Comparison of ENCODE assay signal across 8 cellular contexts in the genomic region with DNA sequence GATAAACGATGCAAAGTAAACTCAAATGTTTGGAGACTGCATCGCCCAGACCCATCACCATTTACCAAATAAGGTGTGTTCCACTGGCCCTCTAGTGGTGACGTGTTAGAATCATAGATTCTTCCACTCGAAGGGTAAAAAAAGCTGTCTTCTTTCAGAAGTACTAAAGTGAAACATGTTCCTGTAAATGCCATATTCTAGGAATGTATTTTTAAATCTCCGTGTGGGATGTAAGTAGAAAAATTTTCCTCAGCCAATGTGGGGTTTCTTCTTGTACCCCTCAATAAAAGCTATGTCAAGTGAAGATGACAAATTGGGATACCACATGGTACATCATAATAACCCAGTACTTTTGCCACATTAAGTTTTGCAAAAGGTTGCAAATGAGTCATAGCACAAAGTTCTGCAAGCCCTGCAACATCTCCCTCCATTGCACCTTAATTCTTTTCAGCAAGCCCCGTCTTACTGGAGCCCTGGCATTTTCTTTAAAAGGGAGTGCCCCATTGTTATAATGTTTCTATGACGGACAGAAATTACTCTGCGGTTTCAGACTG.
DNase-seq lines count a peak whose midpoint lies in the region; ATAC-seq and TF ChIP-seq lines count a peak whose summit lies in the region.

No MANE protein-coding gene starts in this region.

- in situ Hi-C loops in mammary epithelial cell (cut with MboI; ENCODE audit: low sequenced_read_pairs in 2 of 2), result no loop called here

- H3K27me3 ChIP-seq in mammary epithelial cell (ENCODE audit: insufficient read depth, low read length) (no peaks in the 10 kb centered on the region), liver (ENCODE audit: control insufficient read depth in 4 of 4, insufficient read depth in 4 of 4, low read length in 3 of 4) (no peaks in the 10 kb centered on the region)

- no peak overlapping the region for H3K27ac ChIP-seq in mammary epithelial cell (ENCODE audit: insufficient read depth, low read depth, low read length)
- H3K27ac ChIP-seq in liver (ENCODE audit: low read depth in 1 of 2, low read length in 2 of 2), result no peak overlapping the region

- BruUV-seq in mammary epithelial cell (replicated peaks; lab: Mats Ljungman, UMichigan), result no TSS peak

- no peaks in the 10 kb centered on the region for H3K9me3 ChIP-seq in mammary epithelial cell (replicated peaks; ENCODE audit: insufficient read depth, low read length)
- no peaks in the 10 kb centered on the region for H3K9me3 ChIP-seq in liver (ENCODE audit: control insufficient read depth in 4 of 4, low read length in 3 of 4)

- ATAC-seq in GM18517 (IDR thresholded peaks at IDR 0.05; ENCODE audit: unreplicated experiment) (peak; percentile 84), HG02981 (IDR thresholded peaks at IDR 0.05; ENCODE audit: unreplicated experiment) (peak; percentile 81), HG02840 (IDR thresholded peaks at IDR 0.05; ENCODE audit: low FRiP score, unreplicated experiment) (no peak)

- no peak overlapping the region for H2AFZ ChIP-seq in mammary epithelial cell (ENCODE audit: low read depth, low read length)

- no peaks in the 10 kb centered on the region for H3K79me2 ChIP-seq in mammary epithelial cell (ENCODE audit: insufficient read depth, low read length)

- TF ChIP-seq CTCF in mammary epithelial cell (conservative IDR thresholded peaks at IDR 0.05 in 1 of 2, IDR thresholded peaks at IDR 0.05 in 1 of 2; ENCODE audit: extremely low read depth in 1 of 2, insufficient read depth in 1 of 2, low read depth in 1 of 2, low read length in 2 of 2), result peak; percentile 78 to 81
- TF ChIP-seq CTCF in liver (IDR thresholded peaks at IDR 0.05; ENCODE audit: low read depth, low read length, missing input control), result peak; percentile 70

- H3K4me1 ChIP-seq in mammary epithelial cell (ENCODE audit: insufficient read depth, low read length), result no peaks in the 10 kb centered on the region
- H3K4me1 ChIP-seq in liver (ENCODE audit: control insufficient read depth in 4 of 4, insufficient read depth in 4 of 4, low read length in 3 of 4), result peaks cover 0 to 12% (median 10%) of the 10 kb centered on the region in 4 donors

- intact Hi-C loops in mammary epithelial cell (cut with micrococcal nuclease), result loop anchor here (5.0 kb wide), 4 partner anchors 53 to 1312 kb away; no protein-coding TSS in a partner anchor

- H3K36me3 ChIP-seq in mammary epithelial cell (ENCODE audit: insufficient read depth, low read length), result no peaks in the 10 kb centered on the region
- H3K36me3 ChIP-seq in liver (ENCODE audit: control insufficient read depth in 4 of 4, insufficient read depth in 3 of 4, low read depth in 1 of 4, low read length in 3 of 4), result no peaks in the 10 kb centered on the region

- no peak overlapping the region for H3K4me2 ChIP-seq in mammary epithelial cell (ENCODE audit: insufficient read depth, low read depth, low read length)

- dilution Hi-C loops in mammary epithelial cell (cut with HindIII; ENCODE audit: low sequenced_read_pairs), result no loop called here

- H4K20me1 ChIP-seq in mammary epithelial cell (ENCODE audit: insufficient read depth, low read length), result no peaks in the 10 kb centered on the region

- H3K9ac ChIP-seq in mammary epithelial cell (ENCODE audit: insufficient read depth, low read length) (no peak overlapping the region), liver (ENCODE audit: low read depth in 1 of 2, low read length in 2 of 2) (no peak overlapping the region)

- TF ChIP-seq RAD21 in liver (IDR thresholded peaks at IDR 0.05), result peak; percentile 92 to 94

- WGBS in mammary epithelial cell (ENCODE audit: low coverage, missing lambda C conversion rate), result 31% methylated on average over 8 of the region's 8 CpGs
- WGBS in liver, result 30% methylated on average over 8 of the region's 8 CpGs

- DNase-seq in COR-L47 (lab: John Stamatoyannopoulos, UW) (peak; percentile 54), NCI-H510A (lab: John Stamatoyannopoulos, UW) (peak; percentile 29), mammary epithelial cell (peak; percentile 25), ureter (ENCODE audit: low spot score) (no peak)

- H3K4me3 ChIP-seq in mammary epithelial cell (replicated peaks in 1 of 3; ENCODE audit: insufficient read depth in 1 of 3, low read depth in 2 of 3, low read length in 3 of 3) (no peak overlapping the region), liver (ENCODE audit: low read depth in 1 of 3, low read length in 3 of 3) (no peak overlapping the region)

- CTCF ChIA-PET in mammary epithelial cell (lab: Charles Lee; ENCODE audit: low non-redundant PET), result interaction anchor here (0.7 to 1.1 kb wide), 2 partner anchors 87 to 159 kb away, joined by 4 to 7 read pairs; no protein-coding TSS in a partner anchor

TF ChIP-seq in liver, 16 proteins besides CTCF, POLR2A, EP300 and RAD21:
- TF ChIP-seq, protein P1, sequence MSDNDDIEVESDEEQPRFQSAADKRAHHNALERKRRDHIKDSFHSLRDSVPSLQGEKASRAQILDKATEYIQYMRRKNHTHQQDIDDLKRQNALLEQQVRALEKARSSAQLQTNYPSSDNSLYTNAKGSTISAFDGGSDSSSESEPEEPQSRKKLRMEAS (IDR thresholded peaks at IDR 0.05), result no peak
- TF ChIP-seq HNF4A (conservative IDR thresholded peaks at IDR 0.05), result peak in 1 of 2 donors; percentile 3
